8 cellular contexts compared by ENCODE assay signal in genomic region chr15:41334293-41335120, GRCh38. TPM values are rescaled to one million over a fixed set of nuclear protein-coding genes. Genes with fewer than 3 reads are reported as not detected.
DNase-seq lines count a peak whose midpoint lies in the region; ATAC-seq, FAIRE-seq and TF ChIP-seq lines count a peak whose summit lies in the region.

No MANE protein-coding gene starts in this region.

- H3K27ac ChIP-seq in VCaP (peak overlapping the region; percentile 80), keratinocyte (ENCODE audit: control insufficient read depth, insufficient read depth, low read length) (no peak overlapping the region), caudate nucleus (ENCODE audit: low read depth, low read length) (no peak overlapping the region)

- H3K27me3 Mint-ChIP-seq in CD14-positive monocyte (ENCODE audit: low read depth in 3 of 3): peaks cover 0 to 2% (median 0%) of the 10 kb centered on the region in 3 donors

- peaks cover 51% of the 10 kb centered on the region for H3K79me2 ChIP-seq in keratinocyte (ENCODE audit: control insufficient read depth, insufficient read depth, low read length)

- peak overlapping the region in 1 of 2 donors; percentile 100 for H3K4me3 Mint-ChIP-seq in CD14-positive monocyte

- peaks cover 45% of the 10 kb centered on the region for H3K4me1 Mint-ChIP-seq in CD14-positive monocyte

- H3K4me3 ChIP-seq in keratinocyte (ENCODE audit: control insufficient read depth in 2 of 3, extremely low read depth in 1 of 3, insufficient read depth in 2 of 3, low read depth in 1 of 3, low read length in 3 of 3): peak overlapping the region in 2 of 3 experiments; percentile 3 to 15

- no peaks in the 10 kb centered on the region for H4K20me1 ChIP-seq in keratinocyte (ENCODE audit: control insufficient read depth, extremely low read depth, insufficient read depth, low read length)

- dilution Hi-C loops in keratinocyte (cut with MboI; ENCODE audit: extremely low pct_ligation_motif_present, low sequenced_read_pairs): no loop called here

- H3K27me3 ChIP-seq in keratinocyte (ENCODE audit: control insufficient read depth, extremely low read depth, insufficient read depth, low read length): no peaks in the 10 kb centered on the region

- peaks cover 4 to 14% of the 10 kb centered on the region in 2 donors for H3K36me3 Mint-ChIP-seq in CD14-positive monocyte

- H3K36me3 ChIP-seq in keratinocyte (ENCODE audit: control insufficient read depth in 2 of 2, extremely low read depth in 1 of 2, insufficient read depth in 2 of 2, low read length in 2 of 2): no peaks in the 10 kb centered on the region

- H3K4me1 ChIP-seq in keratinocyte (ENCODE audit: control insufficient read depth, extremely low read depth, insufficient read depth, low read length): peaks cover 26% of the 10 kb centered on the region

- H3K9me3 ChIP-seq in keratinocyte (ENCODE audit: control insufficient read depth, low read depth, low read length): no peaks in the 10 kb centered on the region

- DNase-seq in CD14-positive monocyte (ENCODE audit: low spot score) (no peak), HT-29 (ENCODE audit: low spot score) (peak; percentile 27), keratinocyte (ENCODE audit: low read depth, low spot score) (no peak), NCI-H226 (no peak), nucleus accumbens (lab: John Stamatoyannopoulos, UW) (no peak), caudate nucleus (lab: John Stamatoyannopoulos, UW) (no peak)

- H2AFZ ChIP-seq in keratinocyte (ENCODE audit: control insufficient read depth, low read length): no peak overlapping the region

- no peak for FAIRE-seq in keratinocyte (lab: Jason Lieb, UNC)

- H3K9ac ChIP-seq in keratinocyte (ENCODE audit: control insufficient read depth, extremely low read depth, insufficient read depth, low read length): peak overlapping the region; percentile 22

- H3K9me1 ChIP-seq in keratinocyte (ENCODE audit: control insufficient read depth, extremely low read depth, insufficient read depth, low read length): no peaks in the 10 kb centered on the region

- H3K4me2 ChIP-seq in keratinocyte (ENCODE audit: control insufficient read depth, extremely low read depth, insufficient read depth, low read depth, low read length): peak overlapping the region; percentile 83

- peak overlapping the region in 5 of 7 donors; percentile 45 to 93 (median 80) for H3K27ac Mint-ChIP-seq in CD14-positive monocyte

- no peak for ATAC-seq in HG03565 (IDR thresholded peaks at IDR 0.05; ENCODE audit: unreplicated experiment)

- H3K9me3 Mint-ChIP-seq in CD14-positive monocyte: peaks cover 0 to 2% (median 0%) of the 10 kb centered on the region in 7 donors

- TF ChIP-seq CTCF in CD14-positive monocyte (IDR thresholded peaks at IDR 0.05) (no peak), VCaP (conservative IDR thresholded peaks at IDR 0.05) (no peak), keratinocyte (optimal IDR thresholded peaks at IDR 0.05 in 1 of 3, IDR thresholded peaks at IDR 0.05 in 1 of 3, conservative IDR thresholded peaks at IDR 0.05 in 1 of 3; ENCODE audit: extremely low read depth in 1 of 3, insufficient read depth in 2 of 3, low read length in 3 of 3) (no peak)

- intact Hi-C loops in CD14-positive monocyte (cut with micrococcal nuclease): loop anchor here (5.0 kb wide), 5 partner anchors 42 to 432 kb away; partner anchors contain the start of genes RTF1 (in 2 of the 2), CHP1 (in 1 of the 2) and EXD1 (in 1 of the 2)

RNA-seq across cellular contexts. Expression of gene NUSAP1, which starts 1.8 kb away (rescaled TPM):
- polyA plus RNA-seq in CD14-positive monocyte (1 to 10 TPM; 2.4 to 3.5 TPM), keratinocyte (8.4 to 39.5 TPM (median 38.4 TPM) in 3 replicates)
- total RNA-seq in HT-29 (2014; rRNA removed; shearing (Covaris generic)): 167 and 222 TPM in 2 replicates
- polyA plus RNA-seq in keratinocyte (2011; ENCODE audit: low read depth): 0.61 TPM
- polyA plus RNA-seq in keratinocyte (2011; cell fraction: cytosol; rRNA removed): 7.9 and 10.6 TPM in 2 replicates
- 12.8 and 16.7 TPM in 2 replicates for polyA plus RNA-seq in keratinocyte (2011; cell fraction: nucleus; rRNA removed)
- polyA plus RNA-seq in keratinocyte (2012; ENCODE audit: low replicate concordance): 1.4 and 33.8 TPM in 2 replicates
- polyA minus RNA-seq in keratinocyte: 5.9 to 31.4 TPM (median 27.5 TPM) in 3 replicates
- polyA minus RNA-seq in keratinocyte (2011; cell fraction: cytosol; rRNA and poly(A)+ RNA removed): 3.8 TPM
- 3.9 and 5.3 TPM in 2 replicates for polyA minus RNA-seq in keratinocyte (2011; cell fraction: nucleus; rRNA and poly(A)+ RNA removed)

RNA-seq across cellular contexts. Expression of gene OIP5, which starts 2.1 kb away (rescaled TPM):
- polyA plus RNA-seq in CD14-positive monocyte (under 1 TPM; 0.22 to 0.28 TPM), keratinocyte (1.9 to 9.8 TPM (median 6.7 TPM) in 3 replicates)
- total RNA-seq in HT-29 (2014; rRNA removed; shearing (Covaris generic)): 40.2 and 46.1 TPM in 2 replicates
- polyA plus RNA-seq in keratinocyte (2011; ENCODE audit: low read depth): not detected
- polyA plus RNA-seq in keratinocyte (2011; cell fraction: cytosol; rRNA removed): 2.6 and 3.6 TPM in 2 replicates
- polyA plus RNA-seq in keratinocyte (2011; cell fraction: nucleus; rRNA removed): 1.3 and 1.6 TPM in 2 replicates
- 0.34 and 4.1 TPM in 2 replicates for polyA plus RNA-seq in keratinocyte (2012; ENCODE audit: low replicate concordance)
- polyA minus RNA-seq in keratinocyte: 0.36 to 2.1 TPM in 2 of 3 replicates, not detected in the other
- polyA minus RNA-seq in keratinocyte (2011; cell fraction: cytosol; rRNA and poly(A)+ RNA removed): not detected
- 0.32 and 1.0 TPM in 2 replicates for polyA minus RNA-seq in keratinocyte (2011; cell fraction: nucleus; rRNA and poly(A)+ RNA removed)
